ENCODE assay signal across 8 cellular contexts in the genomic region with DNA sequence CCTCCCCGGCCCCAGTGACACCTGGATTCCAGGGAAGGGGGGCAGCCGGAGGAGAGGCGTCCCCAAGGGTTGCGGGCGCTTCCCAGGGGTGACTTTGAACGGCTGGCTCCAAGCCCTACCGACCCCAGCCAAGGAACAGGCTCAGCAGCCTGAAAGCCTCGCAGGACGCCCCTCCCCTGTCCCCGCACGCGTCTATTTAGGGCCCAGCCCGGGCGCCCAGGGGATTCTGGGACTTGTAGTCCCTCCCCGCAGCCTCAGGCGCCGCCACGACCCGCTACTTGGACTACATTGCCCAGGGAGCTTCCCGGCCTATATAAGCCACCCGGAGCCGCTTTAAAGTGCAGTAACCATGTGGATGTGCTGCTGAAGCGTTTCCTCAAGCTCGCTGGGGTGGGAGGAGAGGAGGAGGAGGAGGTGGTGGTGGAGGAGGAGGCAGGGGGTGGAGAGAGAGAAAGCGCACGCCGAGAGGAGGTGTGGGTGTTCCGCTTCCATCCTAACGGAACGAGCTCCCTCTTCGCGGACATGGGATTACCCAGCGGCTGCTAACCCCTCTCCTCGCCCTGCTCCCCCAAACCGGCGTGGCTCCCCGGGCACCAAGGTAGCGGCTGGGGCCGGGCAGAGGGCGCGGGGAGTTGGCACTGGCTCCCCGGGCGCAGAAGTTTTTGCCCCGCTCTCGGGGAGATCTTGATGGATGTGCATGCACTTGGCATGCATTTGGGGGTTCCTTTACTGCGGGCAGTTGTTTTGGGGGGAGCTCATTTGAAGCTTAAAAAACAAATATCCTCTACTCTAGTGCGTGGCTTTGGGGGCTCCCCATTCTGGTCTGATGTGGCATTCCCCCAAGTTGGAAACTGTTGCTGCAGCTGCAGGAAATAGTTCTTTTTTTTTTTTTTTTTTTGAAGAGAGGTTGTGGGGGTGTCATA. TPM values are rescaled to one million over a fixed set of nuclear protein-coding genes. Genes with fewer than 3 reads are reported as not detected.
A peak's percentile ranks its signal among the peaks of the same experiment; 100 is the strongest.
DNase-seq lines count a peak whose midpoint lies in the region; ATAC-seq and TF ChIP-seq lines count a peak whose summit lies in the region.

A gene (plus strand): TSS at position 341 of the 923 bp plus-strand sequence. CDS start 23,144 bp downstream, outside the sequence.

- no peaks in the 10 kb centered on the region for H4K20me1 ChIP-seq in PC-9 (ENCODE audit: insufficient read depth)

- peak within 1 kb of the TSS; percentile 83 for H3K4me2 ChIP-seq in PC-9

- H3K36me3 ChIP-seq in PC-9 (ENCODE audit: low read depth): no peaks in the 10 kb centered on the region
- H3K36me3 ChIP-seq in mucosa of stomach (ENCODE audit: control insufficient read depth, insufficient read depth, low read length): no peaks in the 10 kb centered on the region

- peak; percentile 91 for ATAC-seq in GM21619 (IDR thresholded peaks at IDR 0.05; ENCODE audit: unreplicated experiment)

- peak; percentile 83 for DNase-seq in DMS153 (lab: John Stamatoyannopoulos, UW)
- peak; percentile 99 for DNase-seq in Jurkat, Clone E6-1 (ENCODE audit: low read depth, low spot score)
- peak; percentile 88 to 97 for DNase-seq in PC-9
- DNase-seq in activated T-cell treated with anti-CD3 and anti-CD28 coated beads, Interleukin-2, amount 50 U/mL, for 1 hour: peak; percentile 95
- peak; percentile 98 for DNase-seq in erythroblast (lab: John Stamatoyannopoulos, UW)
- DNase-seq in stimulated activated CD8-positive, alpha-beta memory T cell treated with anti-CD3 and anti-CD28 coated beads, Interleukin-7, amount 100 ng/mL, for 1 hour (ENCODE audit: low read depth in 2 of 2): peak; percentile 92 to 96

- no peaks in the 10 kb centered on the region for H3F3A ChIP-seq in PC-9 (ENCODE audit: insufficient read depth, low read depth)

- intact Hi-C loops in PC-9 (cut with micrococcal nuclease; ENCODE audit: unreplicated experiment): loop anchor here (1.0 to 10.0 kb wide), 7 partner anchors 26 to 139 kb away; a partner anchor contains a TSS

- POLR2A ChIA-PET in PC-9 (lab: Charles Lee; ENCODE audit: unreplicated experiment): interaction anchor here (0.5 to 1.1 kb wide), 6 partner anchors 22 to 79 kb away, joined by 3 to 13 read pairs (median 4); a partner anchor contains a TSS

- no peaks in the 10 kb centered on the region for H3K9me3 ChIP-seq in PC-9 (ENCODE audit: insufficient read depth, low read depth)
- H3K9me3 ChIP-seq in mucosa of stomach (ENCODE audit: control insufficient read depth, low read length): no peaks in the 10 kb centered on the region

- H3K4me1 ChIP-seq in PC-9 (replicated peaks; ENCODE audit: insufficient read depth): peaks cover 4% of the 10 kb centered on the region; the same call in 1 of the 2 replicates
- peaks cover 21% of the 10 kb centered on the region for H3K4me1 ChIP-seq in mucosa of stomach (ENCODE audit: control insufficient read depth, insufficient read depth, low read length)

- H2AFZ ChIP-seq in PC-9: peak within 1 kb of the TSS; percentile 83

- H3K79me2 ChIP-seq in PC-9 (ENCODE audit: low read depth): no peaks in the 10 kb centered on the region

- H3K27ac ChIP-seq in PC-9: no peak within 1 kb of the TSS

- CTCF ChIA-PET in PC-9 (lab: Charles Lee): interaction anchor here (0.6 to 1.2 kb wide), 3 partner anchors 27 to 143 kb away, joined by 4 to 6 read pairs (median 4); no protein-coding TSS in a partner anchor

- no peaks in the 10 kb centered on the region for H3K9me2 ChIP-seq in PC-9 (ENCODE audit: insufficient read depth)

- peak; percentile 97 for TF ChIP-seq POLR2A in erythroblast (IDR thresholded peaks at IDR 0.05; ENCODE audit: low read length)

- peak within 1 kb of the TSS; percentile 80 for H3K4me3 ChIP-seq in Jurkat, Clone E6-1 (ENCODE audit: low read length)
- H3K4me3 ChIP-seq in PC-9: peak within 1 kb of the TSS; percentile 75
- H3K4me3 ChIP-seq in mucosa of stomach (ENCODE audit: low read length): peak within 1 kb of the TSS; percentile 77

- no TSS peak for BruUV-seq in PC-9 (replicated peaks; lab: Mats Ljungman, UMichigan)

- no peak for TF ChIP-seq CTCF in PC-9 (conservative IDR thresholded peaks at IDR 0.05)

- peak within 1 kb of the TSS; percentile 75 for H3K9ac ChIP-seq in mucosa of stomach (ENCODE audit: low read length)

- no peaks in the 10 kb centered on the region for H3K27me3 ChIP-seq in PC-9 (ENCODE audit: insufficient read depth, low read depth)
- H3K27me3 ChIP-seq in mucosa of stomach (ENCODE audit: control insufficient read depth, insufficient read depth, low read length): no peaks in the 10 kb centered on the region

RNA-seq across cellular contexts. Expression of the gene that starts here (rescaled TPM):
- 12.9 TPM for polyA plus RNA-seq in Jurkat, Clone E6-1 (2012; ENCODE audit: insufficient read depth, insufficient read length)
- 10.4 and 11.3 TPM in 2 replicates for total RNA-seq in PC-9 (2021)
